14 cellular contexts compared by ENCODE assay signal in genomic region chr7:42015413-42015698, GRCh38.
"Had no signal": no experiment of that assay in that cellular context is flagged by ENCODE, and none has a peak within 500 bp of the region (broad histone marks: within the 10 kb centered on the region; RNA-seq: fewer than 3 reads in every experiment).

No MANE protein-coding gene starts in this region.

- ATAC-seq: activated CD8-positive, alpha-beta T cell treated with anti-CD3 and anti-CD28 coated beads for 36 hours; activated naive CD4-positive, alpha-beta T cell treated with anti-CD3 and anti-CD28 coated beads, Interleukin-2, amount 50 U/mL, for 72 hours; activated T-cell treated with anti-CD3 and anti-CD28 coated beads, Interleukin-2, amount 50 U/mL, for 4 hours; natural killer cell treated with Interleukin-12 subunit alpha and Interleukin-12 subunit beta and Interleukin-15 and Interleukin-18, amount 100 ng/mL, for 72 hours; T-helper 17 cell had no signal

- H3K27me3 Mint-ChIP-seq: brain had no signal

- DNase-seq: activated B cell treated with CpG ODN at 0.5 μM for 24 hours; activated effector memory CD4-positive, alpha-beta T cell treated with Interleukin-2 at 50 U/mL for 16 hours; activated T-cell treated with anti-CD3 and anti-CD28 coated beads, Interleukin-2, amount 50 U/mL, for 4 hours; amygdala; effector CD8-positive, alpha-beta T cell; right cardiac atrium; T-helper 17 cell had no signal

- H3K9me3 ChIP-seq: thoracic aorta had no signal

- H3K27ac Mint-ChIP-seq: activated B cell treated with CpG ODN at 0.5 μM for 24 hours; activated CD8-positive, alpha-beta T cell treated with anti-CD3 and anti-CD28 coated beads for 36 hours; activated naive CD4-positive, alpha-beta T cell treated with anti-CD3 and anti-CD28 coated beads, Interleukin-2, amount 50 U/mL, for 72 hours; natural killer cell treated with Interleukin-12 subunit alpha and Interleukin-12 subunit beta and Interleukin-15 and Interleukin-18, amount 100 ng/mL, for 72 hours; stimulated activated naive CD8-positive, alpha-beta T cell treated with anti-CD3 and anti-CD28 coated beads, Interleukin-15, Interleukin-2, amounts not matched to agents 100 ng/mL and 50 ng/mL, for 24 hours; T-helper 17 cell had no signal

- H3K4me3 Mint-ChIP-seq: activated B cell treated with CpG ODN at 0.5 μM for 24 hours; activated CD8-positive, alpha-beta T cell treated with anti-CD3 and anti-CD28 coated beads for 36 hours; activated T-cell treated with anti-CD3 and anti-CD28 coated beads, Interleukin-2, amount 50 U/mL, for 4 hours; brain; natural killer cell treated with Interleukin-12 subunit alpha and Interleukin-12 subunit beta and Interleukin-15 and Interleukin-18, amount 100 ng/mL, for 72 hours; stimulated activated naive CD8-positive, alpha-beta T cell treated with anti-CD3 and anti-CD28 coated beads, Interleukin-15, Interleukin-2, amounts not matched to agents 100 ng/mL and 50 ng/mL, for 24 hours; T-helper 17 cell had no signal

- H3K4me3 ChIP-seq: mucosa of descending colon, thoracic aorta had no signal

- H3K27ac ChIP-seq: thoracic aorta had no signal

- H3K4me1 Mint-ChIP-seq: T-helper 17 cell had no signal

- H3K36me3 ChIP-seq: thoracic aorta had no signal
